In the genomic region with DNA sequence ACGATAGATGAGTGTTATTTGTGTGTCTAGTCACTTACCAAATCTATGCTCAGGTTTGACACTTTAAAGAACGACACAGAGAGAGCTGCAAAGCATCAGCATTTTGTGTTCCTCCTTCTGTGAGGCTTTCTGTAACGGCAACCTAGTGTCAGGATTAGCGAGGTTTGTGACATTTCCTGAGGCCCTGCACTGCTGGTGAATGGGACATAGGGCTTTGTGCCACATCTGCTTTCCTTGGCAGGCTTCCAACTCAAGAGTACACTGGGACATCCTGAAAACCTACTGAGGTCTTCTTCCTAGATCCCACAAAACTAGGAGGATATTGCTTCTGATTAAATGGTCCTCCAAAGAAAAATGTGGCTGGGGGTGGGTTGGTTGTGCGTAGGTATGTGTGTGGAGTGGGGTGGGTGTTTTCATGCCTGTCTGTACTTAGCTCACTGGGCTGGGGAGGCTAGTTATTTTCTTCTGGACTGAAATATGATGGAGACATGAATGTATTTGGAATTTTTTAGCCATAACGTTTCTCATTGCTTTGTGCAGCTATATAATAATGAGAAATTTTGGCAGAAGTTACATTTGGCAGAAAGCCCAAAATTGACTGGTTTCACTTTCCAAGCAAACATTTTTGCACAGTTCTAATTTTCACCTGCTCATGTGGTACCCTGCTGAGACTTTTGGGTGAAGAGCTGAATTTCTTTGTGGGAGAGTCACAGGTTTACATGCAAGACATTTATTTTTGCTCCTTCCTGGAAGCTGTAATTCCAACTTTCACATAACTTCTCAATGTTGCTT, we compare ENCODE assay signal across 10 cellular contexts.
DNase-seq lines count a peak whose midpoint lies in the region; ATAC-seq, FAIRE-seq and TF ChIP-seq lines count a peak whose summit lies in the region.
"Had no signal": no experiment of that assay in that cellular context is flagged by ENCODE, and none has a peak within 500 bp of the region (broad histone marks: within the 10 kb centered on the region; RNA-seq: fewer than 3 reads in every experiment).

No MANE protein-coding gene starts in this region.

- ATAC-seq in SK-N-SH treated with all-trans-retinoic acid at 6 μM for 48 hours (peak; percentile 72), HG02840 (IDR thresholded peaks at IDR 0.05; ENCODE audit: low FRiP score, unreplicated experiment) (no peak)

- DNase-seq in COLO668 (lab: John Stamatoyannopoulos, UW; ENCODE audit: unreplicated experiment) (peak; percentile 65), Kasumi-1 (lab: John Stamatoyannopoulos, UW) (peak; percentile 97 to 98), iris pigment epithelial cell (ENCODE audit: low read depth) (peak; percentile 65), erythroblast (lab: John Stamatoyannopoulos, UW) (no peak), RCC 7860 (ENCODE audit: low spot score) (no peak), GM10266 (ENCODE audit: extremely low spot score) (no peak)
- DNase-seq: activated CD8-positive, alpha-beta memory T cell treated with anti-CD3 and anti-CD28 coated beads for 24 hours; stimulated activated CD4-positive, alpha-beta T cell treated with anti-CD3 and anti-CD28 coated beads, Interleukin-4, amount 100 ng/mL, for 1 hour had no signal

- TF ChIP-seq CTCF in GM10266 (IDR thresholded peaks at IDR 0.05; ENCODE audit: control insufficient read depth, insufficient read depth, low read depth, missing control alignments), result no peak

- TF ChIP-seq POLR2A in erythroblast (IDR thresholded peaks at IDR 0.05; ENCODE audit: low read length), result no peak

- FAIRE-seq in RCC 7860 (lab: Jason Lieb, UNC), result no peak

TF ChIP-seq in SK-N-SH treated with all-trans-retinoic acid at 6 μM for 48 hours, 23 proteins besides CTCF, POLR2A, EP300 and RAD21:
- TF ChIP-seq ZNF565 (CRISPR knock-in tag; conservative IDR thresholded peaks at IDR 0.05; ENCODE audit: low read depth) (no peak), ARNTL (CRISPR knock-in tag; IDR thresholded peaks at IDR 0.05; ENCODE audit: borderline replicate concordance, low read depth) (no peak), ISL1 (CRISPR knock-in tag; IDR thresholded peaks at IDR 0.05) (0 out of 2 replicates have a peak, but pooled peaks have one; percentile 29), RARB (CRISPR knock-in tag; IDR thresholded peaks at IDR 0.05) (no peak), ESRRG (CRISPR knock-in tag; IDR thresholded peaks at IDR 0.05) (no peak), ZNF70 (CRISPR knock-in tag; IDR thresholded peaks at IDR 0.05) (no peak), ZFP3 (CRISPR knock-in tag; IDR thresholded peaks at IDR 0.05) (no peak)

Comparison
In these comparisons a context has a peak if more than half of its experiments do, and no peak if none do; other contexts are left out.
1. DNase-seq: peak in COLO668 (single experiment), Kasumi-1 (2 of 2) and iris pigment epithelial cell (single experiment); none in erythroblast (0 of 2), RCC 7860 (single experiment) and GM10266 (single experiment).